Comparison of ENCODE assay signal across 8 cellular contexts in the genomic region with DNA sequence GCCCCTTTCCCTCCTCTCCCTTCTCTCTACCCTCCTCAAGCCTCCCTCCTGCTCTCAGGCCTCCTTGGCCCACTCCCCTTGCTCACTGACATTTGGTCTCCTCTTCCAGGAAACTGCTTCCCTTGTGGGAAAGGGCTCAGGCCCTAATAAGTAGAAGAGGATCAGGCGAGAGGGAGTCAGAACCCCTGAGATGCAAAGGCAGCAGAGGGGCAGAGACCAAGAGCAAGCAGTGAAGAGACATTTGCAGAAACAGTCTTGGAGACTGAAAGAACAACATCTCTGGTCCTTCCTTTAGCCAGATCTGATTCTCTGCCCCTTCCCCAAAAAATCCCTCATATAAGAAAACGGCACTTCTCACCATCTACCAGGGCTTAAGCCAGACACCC. TPM values are rescaled to one million over a fixed set of nuclear protein-coding genes. Genes with fewer than 3 reads are reported as not detected.
A peak's percentile ranks its signal among the peaks of the same experiment; 100 is the strongest.
DNase-seq lines count a peak whose midpoint lies in the region; ATAC-seq, FAIRE-seq and TF ChIP-seq lines count a peak whose summit lies in the region.

No MANE protein-coding gene starts in this region.

- peaks cover 14% of the 10 kb centered on the region for H4K20me1 ChIP-seq in PC-9 (ENCODE audit: insufficient read depth)

- peaks cover 27% of the 10 kb centered on the region for H3K79me2 ChIP-seq in PC-9 (ENCODE audit: low read depth)

- peak overlapping the region; percentile 89 to 96 (median 92) for H3K4me3 Mint-ChIP-seq in CD8-positive, alpha-beta memory T cell
- H3K4me3 Mint-ChIP-seq in endothelial cell (ENCODE audit: unreplicated experiment) = peak overlapping the region; percentile 90

- peaks cover 35% of the 10 kb centered on the region for H3K4me1 ChIP-seq in CD8-positive, alpha-beta memory T cell (ENCODE audit: insufficient read depth, low read length)
- peaks cover 37% of the 10 kb centered on the region for H3K4me1 ChIP-seq in PC-9 (replicated peaks; ENCODE audit: insufficient read depth)

- H3K4me2 ChIP-seq in PC-9 = peak overlapping the region; percentile 99

- H3K9me3 Mint-ChIP-seq in CD8-positive, alpha-beta memory T cell = peaks cover 0 to 21% (median 10%) of the 10 kb centered on the region in 5 donors
- no peaks in the 10 kb centered on the region for H3K9me3 Mint-ChIP-seq in endothelial cell (ENCODE audit: unreplicated experiment)

- peaks cover 46 to 58% (median 51%) of the 10 kb centered on the region in 3 donors for H3K4me1 Mint-ChIP-seq in CD8-positive, alpha-beta memory T cell
- H3K4me1 Mint-ChIP-seq in endothelial cell (ENCODE audit: unreplicated experiment) = peaks cover 39% of the 10 kb centered on the region

- H3K9me3 ChIP-seq in CD8-positive, alpha-beta memory T cell (ENCODE audit: low read length) = no peaks in the 10 kb centered on the region
- no peaks in the 10 kb centered on the region for H3K9me3 ChIP-seq in PC-9 (ENCODE audit: insufficient read depth, low read depth)

- FAIRE-seq in GM19239 (lab: Jason Lieb, UNC) = no peak

- H3K9me2 ChIP-seq in PC-9 (ENCODE audit: insufficient read depth) = no peaks in the 10 kb centered on the region

- no TSS peak for BruUV-seq in PC-9 (replicated peaks; lab: Mats Ljungman, UMichigan)

- H3K27ac ChIP-seq in CD8-positive, alpha-beta memory T cell (ENCODE audit: low read depth, low read length) = peak overlapping the region; percentile 97
- H3K27ac ChIP-seq in PC-9 = peak overlapping the region; percentile 93

- intact Hi-C loops in PC-9 (cut with micrococcal nuclease; ENCODE audit: unreplicated experiment) = loop anchor here (2.0 to 5.0 kb wide), 4 partner anchors 198 to 448 kb away; a partner anchor contains a TSS

- H2AFZ ChIP-seq in PC-9 = no peak overlapping the region

- POLR2A ChIA-PET in CD8-positive, alpha-beta memory T cell (lab: Charles Lee) = interaction anchor here (1.4 to 2.3 kb wide), 6 partner anchors 9 to 122 kb away, joined by 3 to 48 read pairs (median 18); a partner anchor contains a TSS
- POLR2A ChIA-PET in PC-9 (lab: Charles Lee; ENCODE audit: unreplicated experiment) = interaction anchor here (1.3 kb wide), 1 partner anchor 12 kb away, joined by 7 read pairs; no protein-coding TSS in a partner anchor

- peaks cover 13 to 57% (median 15%) of the 10 kb centered on the region in 3 donors for H3K36me3 Mint-ChIP-seq in CD8-positive, alpha-beta memory T cell
- H3K36me3 Mint-ChIP-seq in endothelial cell (ENCODE audit: low read depth, unreplicated experiment) = peaks cover 22% of the 10 kb centered on the region

- CTCF ChIA-PET in CD8-positive, alpha-beta memory T cell (lab: Charles Lee) = interaction anchor here (1.4 to 2.3 kb wide), 5 partner anchors 11 to 288 kb away, joined by 5 to 207 read pairs (median 10); a partner anchor contains a TSS
- CTCF ChIA-PET in PC-9 (lab: Charles Lee) = interaction anchor here (1.4 kb wide), 1 partner anchor 13 kb away, joined by 8 read pairs; no protein-coding TSS in a partner anchor

- H3K27ac Mint-ChIP-seq in CD8-positive, alpha-beta memory T cell = peak overlapping the region; percentile 96 to 100 (median 98)
- peak overlapping the region; percentile 89 for H3K27ac Mint-ChIP-seq in endothelial cell (ENCODE audit: unreplicated experiment)

- peak; percentile 0 for ATAC-seq in omental fat pad (ENCODE audit: low FRiP score)

- H3K27me3 Mint-ChIP-seq in CD8-positive, alpha-beta memory T cell = peaks cover 0 to 38% of the 10 kb centered on the region in 2 donors
- peaks cover 37% of the 10 kb centered on the region for H3K27me3 Mint-ChIP-seq in endothelial cell (ENCODE audit: unreplicated experiment)

- H3F3A ChIP-seq in PC-9 (ENCODE audit: insufficient read depth, low read depth) = peaks cover 54% of the 10 kb centered on the region; the same call in 1 of the 2 replicates

- peak overlapping the region; percentile 86 for H3K4me3 ChIP-seq in CD8-positive, alpha-beta memory T cell (ENCODE audit: low read length)
- H3K4me3 ChIP-seq in PC-9 = peak overlapping the region; percentile 99

- TF ChIP-seq CTCF in PC-9 (conservative IDR thresholded peaks at IDR 0.05) (no peak), endothelial cell (IDR thresholded peaks at IDR 0.05; ENCODE audit: unreplicated experiment) (no peak), omental fat pad (IDR thresholded peaks at IDR 0.05) (no peak)

- no peak for DNase-seq in CD8-positive, alpha-beta memory T cell
- DNase-seq in PC-9 = peak in 1 of 2 experiments; percentile 15
- DNase-seq in endothelial cell (ENCODE audit: low spot score) = no peak
- no peak for DNase-seq in omental fat pad (ENCODE audit: low spot score)
- DNase-seq in NCI-H226 = no peak
- no peak for DNase-seq in GM19239 (ENCODE audit: insufficient read length, low spot score)
- DNase-seq in activated CD4-positive, CD25-positive, alpha-beta regulatory T cell treated with anti-CD3 and anti-CD28 coated beads, Interleukin-2, amount 50 U/mL, for 72 hours = no peak
- DNase-seq in NCI-H2171 treated with DMSO at 0.1 percent for 48 hours (lab: John Stamatoyannopoulos, UW) = no peak

- H3K27me3 ChIP-seq in CD8-positive, alpha-beta memory T cell (ENCODE audit: insufficient read depth, low read length, poor library complexity, severe bottlenecking) = no peaks in the 10 kb centered on the region
- no peaks in the 10 kb centered on the region for H3K27me3 ChIP-seq in PC-9 (ENCODE audit: insufficient read depth, low read depth)

- H3K36me3 ChIP-seq in CD8-positive, alpha-beta memory T cell (ENCODE audit: insufficient read depth, low read length) = peaks cover 14% of the 10 kb centered on the region
- H3K36me3 ChIP-seq in PC-9 (ENCODE audit: low read depth) = peaks cover 11% of the 10 kb centered on the region; the same call in 1 of the 2 replicates

RNA-seq across cellular contexts. Expression of a gene that starts 1.9 kb away (rescaled TPM):
- total RNA-seq in CD8-positive, alpha-beta memory T cell = 10 to 100 TPM; 35.2 to 36.4 TPM
- 4.0 TPM for polyA plus RNA-seq in CD8-positive, alpha-beta memory T cell
- 26.1 and 32.1 TPM in 2 replicates for total RNA-seq in PC-9 (2021)
- total RNA-seq in endothelial cell (ENCODE audit: unreplicated experiment) = 172 TPM
- 10 to 100 TPM; 16.5 to 35.3 (median 21.4) TPM for total RNA-seq in omental fat pad

RNA-seq across cellular contexts. Expression of a gene that starts 4.0 kb away (rescaled TPM):
- total RNA-seq in CD8-positive, alpha-beta memory T cell = 10 to 100 TPM; 32.8 to 36.4 TPM
- 355 TPM for polyA plus RNA-seq in CD8-positive, alpha-beta memory T cell
- total RNA-seq in PC-9 (2021) (31.0 and 36.3 TPM in 2 replicates), endothelial cell (ENCODE audit: unreplicated experiment) (10.2 TPM), omental fat pad (100 to 1,000 TPM; 323 to 827 (median 509) TPM)

RNA-seq across cellular contexts. Expression of a gene that starts 19.4 kb away (rescaled TPM):
- total RNA-seq in CD8-positive, alpha-beta memory T cell = 10 to 100 TPM; 39.3 to 39.6 TPM
- 56.8 TPM for polyA plus RNA-seq in CD8-positive, alpha-beta memory T cell
- total RNA-seq in PC-9 (2021) (18.6 and 30.9 TPM in 2 replicates), endothelial cell (ENCODE audit: unreplicated experiment) (32.4 TPM), omental fat pad (10 to 100 TPM; 24.5 to 41.3 (median 32.5) TPM)

RNA-seq across cellular contexts. Expression of a gene that starts 19.7 kb away (rescaled TPM):
- 10 to 100 TPM; 44.6 to 46.9 TPM for total RNA-seq in CD8-positive, alpha-beta memory T cell
- 50.2 TPM for polyA plus RNA-seq in CD8-positive, alpha-beta memory T cell
- 54.3 and 61.1 TPM in 2 replicates for total RNA-seq in PC-9 (2021)
- total RNA-seq in endothelial cell (ENCODE audit: unreplicated experiment) = 31.7 TPM
- total RNA-seq in omental fat pad = 10 to 100 TPM; 29.2 to 60.3 (median 53.3) TPM

RNA-seq across cellular contexts. Expression of a gene that starts 25.1 kb away (rescaled TPM):
- total RNA-seq in CD8-positive, alpha-beta memory T cell = 1,000 to 10,000 TPM; 2,654 to 2,668 TPM
- 1,795 TPM for polyA plus RNA-seq in CD8-positive, alpha-beta memory T cell
- total RNA-seq in PC-9 (2021) (2,510 and 2,860 TPM in 2 replicates), endothelial cell (ENCODE audit: unreplicated experiment) (2,151 TPM), omental fat pad (1,000 to 10,000 TPM; 1,153 to 1,681 (median 1,338) TPM)
